In the genomic region with DNA sequence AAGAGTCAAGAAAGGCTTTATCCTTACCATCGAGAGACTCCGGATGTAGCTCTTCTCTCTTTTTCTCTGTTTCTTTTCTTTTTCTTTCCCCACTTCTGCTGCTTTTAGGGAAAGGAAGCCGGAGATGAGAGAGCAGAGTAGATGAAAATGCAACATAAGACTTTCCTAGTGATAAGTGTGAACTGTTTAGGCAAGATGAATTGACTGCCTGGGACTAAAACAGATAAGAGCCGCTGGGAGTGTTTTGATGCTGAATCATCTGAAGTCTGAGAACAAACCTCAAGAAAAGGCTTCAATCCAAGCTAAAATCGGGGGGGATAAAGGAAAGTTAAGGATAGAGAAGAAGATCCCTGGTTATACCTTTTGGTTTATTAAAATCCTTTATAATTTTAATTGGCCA, we compare ENCODE assay signal across 24 cellular contexts.
DNase-seq lines count a peak whose midpoint lies in the region; ATAC-seq and TF ChIP-seq lines count a peak whose summit lies in the region.
"Had no signal": no experiment of that assay in that cellular context is flagged by ENCODE, and none has a peak within 500 bp of the region (broad histone marks: within the 10 kb centered on the region; RNA-seq: fewer than 3 reads in every experiment).

No MANE protein-coding gene starts in this region.

- H3K9me2 ChIP-seq in hepatocyte (replicated peaks; ENCODE audit: insufficient read depth), result no peaks in the 10 kb centered on the region

- peaks cover 11% of the 10 kb centered on the region for H3K79me2 ChIP-seq in hepatocyte

- H3K36me3 ChIP-seq in hepatocyte (replicated peaks; ENCODE audit: insufficient read depth, low read depth) (no peaks in the 10 kb centered on the region), gastroesophageal sphincter (no peaks in the 10 kb centered on the region)
- H3K36me3 ChIP-seq: BE2C, transverse colon had no signal

- H4K20me1 ChIP-seq in hepatocyte (ENCODE audit: insufficient read depth, poor library complexity, severe bottlenecking), result no peaks in the 10 kb centered on the region

- no peak for TF ChIP-seq EP300 in gastroesophageal sphincter (IDR thresholded peaks at IDR 0.05)

- in situ Hi-C loops in astrocyte of the spinal cord (cut with HindIII; ENCODE audit: low sequenced_read_pairs), result no loop called here

- TF ChIP-seq POLR2A in gastroesophageal sphincter (IDR thresholded peaks at IDR 0.05), result no peak

- WGBS in hepatocyte (ENCODE audit: low lambda C conversion rate, missing lambda C conversion rate), result 30% methylated on average over 5 of the region's 5 CpGs
- 50 to 60% methylated on average over 1 to 5 of the region's 5 CpGs for WGBS in gastroesophageal sphincter (ENCODE audit: low coverage in 1 of 2), 2 donors

- DNase-seq in A172 (ENCODE audit: low spot score) (peak; percentile 58), M059J (ENCODE audit: low read depth) (peak; percentile 24), astrocyte of the spinal cord (ENCODE audit: low read depth, low spot score) (peak; percentile 51), hepatocyte (ENCODE audit: low spot score) (peak; percentile 29), islet precursor cell (no peak), NOMO-1 treated with DMSO at 0.1 percent for 48 hours (lab: John Stamatoyannopoulos, UW; ENCODE audit: unreplicated experiment) (no peak)
- DNase-seq: 8988T; activated CD4-positive, alpha-beta T cell treated with anti-CD3 and anti-CD28 coated beads, Interleukin-2, amount 10 ng/mL, durations not matched to agents 24 days and 14 days; activated CD8-positive, alpha-beta memory T cell treated with anti-CD3 and anti-CD28 coated beads, Interleukin-2, amount 10 ng/mL, durations not matched to agents 7 days and 5 days; BE2C; central memory CD4-positive, alpha-beta T cell; MM.1S; mucosa of descending colon; NCI-H1436; NCI-H524 treated with DMSO at 0.1 percent for 48 hours; Right ventricle myocardium superior; small intestine; stimulated activated CD4-positive, alpha-beta T cell treated with anti-CD3 and anti-CD28 coated beads, Interleukin-4, amount 100 ng/mL, for 1 hour; transverse colon had no signal

- no peaks in the 10 kb centered on the region for H3K9me3 ChIP-seq in hepatocyte (ENCODE audit: low read depth)
- H3K9me3 ChIP-seq in gastroesophageal sphincter, result no peaks in the 10 kb centered on the region
- H3K9me3 ChIP-seq: BE2C, mucosa of descending colon, transverse colon had no signal

- H3K4me1 ChIP-seq in hepatocyte (ENCODE audit: insufficient read depth) (peaks cover 5% of the 10 kb centered on the region), gastroesophageal sphincter (peaks cover 2 to 10% (median 3%) of the 10 kb centered on the region in 3 donors)

- H3K27ac ChIP-seq in hepatocyte (no peak overlapping the region), gastroesophageal sphincter (no peak overlapping the region)
- H3K27ac ChIP-seq: epithelial cell of prostate, transverse colon had no signal

- no peak for TF ChIP-seq CTCF in astrocyte of the spinal cord (IDR thresholded peaks at IDR 0.05; ENCODE audit: low read depth, low read length)
- no peak for TF ChIP-seq CTCF in hepatocyte (IDR thresholded peaks at IDR 0.05; ENCODE audit: poor library complexity)
- no peak for TF ChIP-seq CTCF in gastroesophageal sphincter (IDR thresholded peaks at IDR 0.05)

- H2AFZ ChIP-seq in hepatocyte, result no peak overlapping the region

- H3K4me2 ChIP-seq in hepatocyte, result peak overlapping the region; percentile 56

- H3K27me3 ChIP-seq in hepatocyte, result no peaks in the 10 kb centered on the region
- no peaks in the 10 kb centered on the region for H3K27me3 ChIP-seq in gastroesophageal sphincter
- H3K27me3 ChIP-seq: BE2C, transverse colon had no signal

- H3K4me3 ChIP-seq in astrocyte of the spinal cord (ENCODE audit: low read depth, low read length) (no peak overlapping the region), hepatocyte (no peak overlapping the region), gastroesophageal sphincter (no peak overlapping the region)
- H3K4me3 ChIP-seq: mucosa of descending colon, transverse colon had no signal

- no peak for ATAC-seq in gastroesophageal sphincter
- ATAC-seq in HG02610 (IDR thresholded peaks at IDR 0.05; ENCODE audit: unreplicated experiment), result no peak
- ATAC-seq: activated CD8-positive, alpha-beta memory T cell treated with anti-CD3 and anti-CD28 coated beads, Interleukin-2, amount 10 ng/mL, durations not matched to agents 7 days and 5 days; activated T-helper 17 cell treated with anti-CD3 and anti-CD28 coated beads, Interleukin-2, amount 50 U/mL, for 72 hours; left lobe of liver; mucosa of descending colon had no signal

Comparison
In these comparisons a context has a peak if more than half of its experiments do, and no peak if none do; other contexts are left out.
1. DNase-seq: peak in A172 (single experiment), M059J (single experiment), astrocyte of the spinal cord (single experiment) and hepatocyte (single experiment); none in islet precursor cell (single experiment) and NOMO-1 treated with DMSO at 0.1 percent for 48 hours (single experiment).